ENCODE assay signal across 18 cellular contexts in the genomic region with DNA sequence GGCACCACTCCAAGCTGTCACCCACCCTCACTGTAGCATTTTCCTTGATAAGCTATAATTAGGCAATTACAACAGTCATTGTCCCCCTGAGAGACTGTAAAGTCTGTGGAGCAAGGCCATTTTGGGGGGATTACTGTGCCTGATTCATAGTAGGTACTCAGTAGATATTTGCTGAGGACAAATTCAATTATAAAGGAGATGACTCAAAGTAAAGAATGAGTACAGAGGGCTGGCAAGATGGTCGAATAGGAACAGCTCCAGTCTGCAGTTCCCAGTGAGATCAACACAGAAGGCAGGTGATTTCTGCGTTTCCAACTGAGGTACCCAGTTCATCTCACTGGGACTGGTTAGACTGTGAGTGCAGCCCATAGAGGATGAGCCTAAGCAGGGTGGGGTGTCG. TPM values are rescaled to one million over a fixed set of nuclear protein-coding genes. Genes with fewer than 3 reads are reported as not detected.
DNase-seq lines count a peak whose midpoint lies in the region; ATAC-seq, FAIRE-seq and TF ChIP-seq lines count a peak whose summit lies in the region.
"Had no signal": no experiment of that assay in that cellular context is flagged by ENCODE, and none has a peak within 500 bp of the region (broad histone marks: within the 10 kb centered on the region; RNA-seq: fewer than 3 reads in every experiment).

No MANE protein-coding gene starts in this region.

- POLR2A ChIA-PET in A549 (lab: Yijun Ruan, JAX) (no interaction called here), PC-3 (lab: Charles Lee; ENCODE audit: unreplicated experiment) (no interaction called here)

- no peak overlapping the region for H3K9ac ChIP-seq in PC-3 (ENCODE audit: low read length)
- H3K9ac ChIP-seq: BLaER1 treated with 17β-estradiol and CSF1 and Interleukin-3, amounts not matched to agents 10 nM and 100 nM had no signal

- no peak for TF ChIP-seq POLR2A in A549 (IDR thresholded peaks at IDR 0.05; ENCODE audit: low read length)
- no peak for TF ChIP-seq POLR2A in tibial nerve (IDR thresholded peaks at IDR 0.05)

- H3K79me2 ChIP-seq in PC-3 (ENCODE audit: low read length): no peaks in the 10 kb centered on the region

- no peaks in the 10 kb centered on the region for H3K9me3 ChIP-seq in A549
- no peaks in the 10 kb centered on the region for H3K9me3 ChIP-seq in PC-3 (ENCODE audit: low read length)
- H3K9me3 ChIP-seq in tibial nerve: no peaks in the 10 kb centered on the region
- H3K9me3 ChIP-seq: HAP-1 had no signal

- no peak for FAIRE-seq in A549 (lab: Jason Lieb, UNC)
- FAIRE-seq: H1 had no signal

- no peaks in the 10 kb centered on the region for H3K27me3 ChIP-seq in PC-3 (ENCODE audit: low read length)
- no peaks in the 10 kb centered on the region for H3K27me3 ChIP-seq in tibial nerve

- H3K4me1 ChIP-seq in A549 (0 out of 3 replicates have a peak, but pooled peaks cover 3% of the 10 kb centered on the region), PC-3 (ENCODE audit: insufficient read depth, low read length) (peaks cover 13% of the 10 kb centered on the region), tibial nerve (no peaks in the 10 kb centered on the region)

- no peaks in the 10 kb centered on the region for H4K20me1 ChIP-seq in PC-3 (ENCODE audit: low read length)
- H4K20me1 ChIP-seq: BLaER1 treated with 17β-estradiol and CSF1 and Interleukin-3, amounts not matched to agents 10 nM and 100 nM had no signal

- H3K27ac ChIP-seq in A549 (no peak overlapping the region), PC-3 (ENCODE audit: low read length) (peak overlapping the region; percentile 56), tibial nerve (no peak overlapping the region)
- H3K27ac ChIP-seq: 22Rv1; BLaER1 treated with 17β-estradiol and CSF1 and Interleukin-3, amounts not matched to agents 10 nM and 100 nM; HL-60 had no signal

- TF ChIP-seq EP300 in A549 (IDR thresholded peaks at IDR 0.05): no peak
- TF ChIP-seq EP300 in tibial nerve (IDR thresholded peaks at IDR 0.05): no peak

- peak; percentile 56 to 68; a peak in 2 of 6 replicates for ATAC-seq in A549
- ATAC-seq in PC-3: peak; percentile 99
- no peak for ATAC-seq in HG02759 (IDR thresholded peaks at IDR 0.05; ENCODE audit: unreplicated experiment)
- ATAC-seq: CD8-positive, alpha-beta T cell had no signal

- no peak overlapping the region for H3K4me3 ChIP-seq in A549
- no peak overlapping the region for H3K4me3 ChIP-seq in PC-3 (ENCODE audit: low read length)
- no peak overlapping the region for H3K4me3 ChIP-seq in tibial nerve
- H3K4me3 ChIP-seq: BLaER1 treated with 17β-estradiol and CSF1 and Interleukin-3, amounts not matched to agents 10 nM and 100 nM; HAP-1 had no signal

- no peak for TF ChIP-seq RAD21 in A549 (conservative IDR thresholded peaks at IDR 0.05 in 1 of 2, IDR thresholded peaks at IDR 0.05 in 1 of 2)

- 26% methylated on average over 3 of the region's 3 CpGs for WGBS in A549 (ENCODE audit: missing lambda C conversion rate)
- 49 to 100% methylated on average over 2 to 3 of the region's 3 CpGs for whole genome bisulfite sequencing in tibial nerve, 2 donors

- no peaks in the 10 kb centered on the region for H3F3A ChIP-seq in PC-3 (ENCODE audit: low read length, unreplicated experiment)

- H3K36me3 ChIP-seq in PC-3 (ENCODE audit: low read depth, low read length) (no peaks in the 10 kb centered on the region), tibial nerve (no peaks in the 10 kb centered on the region)
- H3K36me3 ChIP-seq: BLaER1 treated with 17β-estradiol and CSF1 and Interleukin-3, amounts not matched to agents 10 nM and 100 nM; HAP-1 had no signal

- DNase-seq in DMS53 (lab: John Stamatoyannopoulos, UW) (peak; percentile 3), DMS53 treated with DMSO at 0.1 percent for 48 hours (lab: John Stamatoyannopoulos, UW; ENCODE audit: unreplicated experiment) (no peak), A549 (ENCODE audit: low read depth in 1 of 2, low spot score in 1 of 2) (peak in 1 of 2 experiments; percentile 4), NCI-H1105 treated with DMSO at 0.1 percent for 48 hours (lab: John Stamatoyannopoulos, UW) (peak; percentile 49), PC-3 (peak; percentile 63), DMS 273 (lab: John Stamatoyannopoulos, UW; ENCODE audit: unreplicated experiment) (no peak), tibial nerve (ENCODE audit: low spot score in 2 of 2) (no peak)
- DNase-seq: CD8-positive, alpha-beta T cell; DMS79 treated with DMSO at 0.1 percent for 48 hours; GF-D8 had no signal

- CTCF ChIA-PET in A549 (lab: Yijun Ruan, JAX) (interaction anchor here (1.1 to 2.2 kb wide), 3 partner anchors 99 to 118 kb away, joined by 4 to 10 read pairs (median 5); no protein-coding TSS in a partner anchor), PC-3 (lab: Charles Lee) (interaction anchor here (0.6 to 1.2 kb wide), 2 partner anchors 99 to 118 kb away, joined by 3 to 5 read pairs; no protein-coding TSS in a partner anchor)

- H3K4me2 ChIP-seq in A549: no peak overlapping the region
- peak overlapping the region; percentile 11; the same call in 1 of the 2 replicates for H3K4me2 ChIP-seq in PC-3 (ENCODE audit: low read length)
- H3K4me2 ChIP-seq: BLaER1 treated with 17β-estradiol and CSF1 and Interleukin-3, amounts not matched to agents 10 nM and 100 nM had no signal

- TF ChIP-seq CTCF in A549 (IDR thresholded peaks at IDR 0.05) (no peak), PC-3 (conservative IDR thresholded peaks at IDR 0.05; ENCODE audit: low read depth, low read length) (no peak), tibial nerve (IDR thresholded peaks at IDR 0.05) (no peak)

- no peak overlapping the region for H2AFZ ChIP-seq in PC-3 (ENCODE audit: low read length)

- H3K9me2 ChIP-seq in PC-3 (replicated peaks; ENCODE audit: low read length): no peaks in the 10 kb centered on the region

- intact Hi-C loops in PC-3 (cut with micrococcal nuclease): no loop called here

- no TSS peak for BruUV-seq in PC-3 (replicated peaks; lab: Mats Ljungman, UMichigan)

TF ChIP-seq in A549, 52 proteins besides CTCF, POLR2A, EP300 and RAD21:
- TF ChIP-seq MAFK (IDR thresholded peaks at IDR 0.05; ENCODE audit: partially characterized antibody) (no peak), MAZ (IDR thresholded peaks at IDR 0.05; ENCODE audit: borderline replicate concordance, low read depth, low read length) (no peak), BCL3 (IDR thresholded peaks at IDR 0.05) (no peak), RNF2 (IDR thresholded peaks at IDR 0.05; ENCODE audit: borderline replicate concordance, low read depth) (no peak), HOXB5 (CRISPR knock-in tag; IDR thresholded peaks at IDR 0.05) (no peak), HOXA7 (CRISPR knock-in tag; IDR thresholded peaks at IDR 0.05) (no peak), FOSB (CRISPR knock-in tag; IDR thresholded peaks at IDR 0.05) (no peak), PBX3 (IDR thresholded peaks at IDR 0.05) (no peak), HOXB13 (CRISPR knock-in tag; IDR thresholded peaks at IDR 0.05; ENCODE audit: low read depth) (no peak), POLR2AphosphoS2 (conservative IDR thresholded peaks at IDR 0.05; ENCODE audit: low read length) (no peak), BHLHE40 (IDR thresholded peaks at IDR 0.05; ENCODE audit: low read depth, low read length) (no peak), RCOR1 (IDR thresholded peaks at IDR 0.05; ENCODE audit: low read depth, low read length) (no peak)
- TF ChIP-seq, protein P1, sequence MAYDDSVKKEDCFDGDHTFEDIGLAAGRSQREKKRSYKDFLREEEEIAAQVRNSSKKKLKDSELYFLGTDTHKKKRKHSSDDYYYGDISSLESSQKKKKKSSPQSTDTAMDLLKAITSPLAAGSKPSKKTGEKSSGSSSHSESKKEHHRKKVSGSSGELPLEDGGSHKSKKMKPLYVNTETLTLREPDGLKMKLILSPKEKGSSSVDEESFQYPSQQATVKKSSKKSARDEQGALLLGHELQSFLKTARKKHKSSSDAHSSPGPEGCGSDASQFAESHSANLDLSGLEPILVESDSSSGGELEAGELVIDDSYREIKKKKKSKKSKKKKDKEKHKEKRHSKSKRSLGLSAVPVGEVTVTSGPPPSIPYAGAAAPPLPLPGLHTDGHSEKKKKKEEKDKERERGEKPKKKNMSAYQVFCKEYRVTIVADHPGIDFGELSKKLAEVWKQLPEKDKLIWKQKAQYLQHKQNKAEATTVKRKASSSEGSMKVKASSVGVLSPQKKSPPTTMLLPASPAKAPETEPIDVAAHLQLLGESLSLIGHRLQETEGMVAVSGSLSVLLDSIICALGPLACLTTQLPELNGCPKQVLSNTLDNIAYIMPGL (CRISPR knock-in tag; IDR thresholded peaks at IDR 0.05; ENCODE audit: borderline replicate concordance): no peak
TF ChIP-seq in A549: peak in this region for 0.

RNA-seq across cellular contexts. Expression of gene MAOB, which starts 42.0 kb away (rescaled TPM):
- 0.35 and 0.48 TPM in 2 replicates for polyA plus RNA-seq in A549 (2011; rRNA removed)
- polyA plus RNA-seq in A549 (2012; cell fraction: cytosol; rRNA removed): 0.10 and 0.13 TPM in 2 replicates
- 0.07 TPM in 2 replicates for polyA plus RNA-seq in A549 (2012; cell fraction: nucleus; rRNA removed)
- 0.05 to 0.09 TPM (median 0.05 TPM) in 3 replicates for polyA plus RNA-seq in A549 (2017; fragmentation: RNase III; extraction: RNeasy Plus Mini Kit Qiagen cat#74134 plus additional on column Dnase treatment)
- 0.08 and 0.15 TPM in 2 replicates for polyA minus RNA-seq in A549 (2011; rRNA and poly(A)+ RNA removed)
- total RNA-seq in PC-3 (2014; rRNA removed): not detected in 2 replicates
- 10 to 100 TPM in 3 of 4 donors, 1 to 10 TPM in 1; 8.8 to 35.1 (median 22.8) TPM for total RNA-seq in tibial nerve
- total RNA-seq: A673; CD8-positive, alpha-beta T cell; HT1080 had no signal

Comparison
In these comparisons a context has a peak if more than half of its experiments do, and no peak if none do; other contexts are left out.
1. DNase-seq: peak in DMS53 (single experiment), NCI-H1105 treated with DMSO at 0.1 percent for 48 hours (single experiment) and PC-3 (single experiment); none in DMS53 treated with DMSO at 0.1 percent for 48 hours (single experiment), DMS 273 (single experiment) and tibial nerve (0 of 2).